Comparison of ENCODE assay signal across 1 cellular context in genomic region chr22:38951734-38952133, GRCh38.
TF ChIP-seq lines count a peak whose summit lies in the region.

No MANE protein-coding gene starts in this region.

TF ChIP-seq in WTC11, 78 proteins besides CTCF, POLR2A, EP300 and RAD21 (continued from another document):
- no peak for TF ChIP-seq KAT7 (CRISPR knock-in tag; IDR thresholded peaks at IDR 0.05; ENCODE audit: borderline replicate concordance)
- no peak for TF ChIP-seq TCF7 (CRISPR knock-in tag; IDR thresholded peaks at IDR 0.05; ENCODE audit: low read depth)
- TF ChIP-seq CREB1 (CRISPR knock-in tag; IDR thresholded peaks at IDR 0.05) = no peak
